Comparison of ENCODE assay signal across 8 cellular contexts in the genomic region with DNA sequence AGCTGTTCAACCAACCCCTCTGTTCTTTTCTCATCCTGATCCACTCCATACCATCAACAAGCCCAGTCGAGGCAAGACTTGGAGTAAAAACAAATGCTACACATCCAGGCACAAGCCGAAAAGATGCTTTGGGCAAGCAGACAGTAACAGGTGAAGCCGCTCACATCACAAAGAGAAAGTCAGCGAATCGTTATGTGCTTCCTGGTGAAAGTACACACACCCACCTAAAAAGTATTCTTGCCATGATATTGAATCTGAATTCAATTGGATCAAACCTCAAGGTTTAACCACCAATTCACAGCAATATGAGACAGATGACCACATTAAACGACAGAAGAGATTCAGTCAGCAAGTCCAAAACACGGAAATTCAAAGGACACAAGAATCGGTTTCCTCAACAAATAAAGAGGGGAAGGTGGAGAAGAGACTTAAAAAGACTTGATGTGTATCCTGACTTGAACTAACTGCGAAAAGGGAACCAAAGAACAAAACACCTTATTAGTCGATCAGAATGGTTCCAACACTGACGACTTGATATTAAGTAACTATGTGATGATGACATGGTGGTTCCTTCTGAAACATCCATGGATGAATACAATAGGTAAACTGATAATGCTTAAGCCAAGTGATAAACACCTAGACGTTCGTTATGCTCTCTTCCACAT. TPM values are rescaled to one million over a fixed set of nuclear protein-coding genes. Genes with fewer than 3 reads are reported as not detected.
A peak's percentile ranks its signal among the peaks of the same experiment; 100 is the strongest.
DNase-seq lines count a peak whose midpoint lies in the region; ATAC-seq, FAIRE-seq and TF ChIP-seq lines count a peak whose summit lies in the region.

No MANE protein-coding gene starts in this region.

- peaks cover 0 to 6% (median 0%) of the 10 kb centered on the region in 5 donors for H3K27me3 Mint-ChIP-seq in naive thymus-derived CD8-positive, alpha-beta T cell

- no peaks in the 10 kb centered on the region for H3K9me1 ChIP-seq in endothelial cell of umbilical vein (replicated peaks; ENCODE audit: control insufficient read depth, extremely low read depth, insufficient read depth, low read length)

- dilution Hi-C loops in endothelial cell of umbilical vein (cut with MboI; ENCODE audit: extremely low pct_ligation_motif_present, low sequenced_read_pairs): no loop called here

- H4K20me1 ChIP-seq in DND-41 (ENCODE audit: insufficient read depth, low read length): peaks cover 31% of the 10 kb centered on the region
- H4K20me1 ChIP-seq in endothelial cell of umbilical vein (replicated peaks; ENCODE audit: control insufficient read depth, extremely low read depth, insufficient read depth, low read length): no peaks in the 10 kb centered on the region

- POLR2A ChIA-PET in endothelial cell of umbilical vein (lab: Charles Lee): interaction anchor here (1.1 kb wide), 1 partner anchor 88 kb away, joined by 3 read pairs; no protein-coding TSS in a partner anchor
- POLR2A ChIA-PET in naive thymus-derived CD8-positive, alpha-beta T cell (lab: Charles Lee): interaction anchor here (0.8 to 3.5 kb wide), 17 partner anchors 10 to 1342 kb away, joined by 3 to 32 read pairs (median 5); a partner anchor contains a TSS

- no peak for FAIRE-seq in endothelial cell of umbilical vein (lab: Jason Lieb, UNC)

- H3K4me2 ChIP-seq in DND-41 (ENCODE audit: insufficient read depth, low read length): peak overlapping the region; percentile 90
- peak overlapping the region; percentile 98 for H3K4me2 ChIP-seq in endothelial cell of umbilical vein (ENCODE audit: insufficient read depth, low read length)

- intact Hi-C loops in endothelial cell of umbilical vein (cut with micrococcal nuclease): loop anchor here (1.0 to 2.0 kb wide), 4 partner anchors 33 to 1340 kb away; a partner anchor contains a TSS

- no peak for TF ChIP-seq POLR2A in endothelial cell of umbilical vein (IDR thresholded peaks at IDR 0.05; ENCODE audit: low read depth, low read length)

- peaks cover 17 to 52% (median 35%) of the 10 kb centered on the region in 4 donors for H3K4me1 Mint-ChIP-seq in naive thymus-derived CD8-positive, alpha-beta T cell

- ATAC-seq in DND-41 (ENCODE audit: insufficient read depth, low read depth): no peak
- ATAC-seq in HG02798 (IDR thresholded peaks at IDR 0.05; ENCODE audit: poor library complexity, unreplicated experiment): peak; percentile 16
- ATAC-seq in naive thymus-derived CD8-positive, alpha-beta T cell: peak; percentile 19 to 30

- H2AFZ ChIP-seq in DND-41 (ENCODE audit: low read depth, low read length) (peak overlapping the region; percentile 86), endothelial cell of umbilical vein (ENCODE audit: low read depth, low read length) (peak overlapping the region; percentile 74)

- H3K27ac ChIP-seq in DND-41 (ENCODE audit: low read length): peak overlapping the region; percentile 99
- H3K27ac ChIP-seq in VCaP: peak overlapping the region; percentile 96
- peak overlapping the region; percentile 90 for H3K27ac ChIP-seq in endothelial cell of umbilical vein (ENCODE audit: insufficient read depth, low read depth, low read length)

- H3K9ac ChIP-seq in DND-41 (ENCODE audit: low read depth, low read length) (peak overlapping the region; percentile 79), endothelial cell of umbilical vein (replicated peaks; ENCODE audit: extremely low read depth, insufficient read depth, low read length) (peak overlapping the region; percentile 96)

- peak overlapping the region; percentile 94 to 100 (median 99) for H3K27ac Mint-ChIP-seq in naive thymus-derived CD8-positive, alpha-beta T cell

- H3K79me2 ChIP-seq in DND-41 (ENCODE audit: insufficient read depth, low read length) (peaks cover 58% of the 10 kb centered on the region), endothelial cell of umbilical vein (ENCODE audit: control insufficient read depth, insufficient read depth, low read length) (peaks cover 38% of the 10 kb centered on the region)

- H3K27me3 ChIP-seq in DND-41 (ENCODE audit: insufficient read depth, low read length, poor library complexity): no peaks in the 10 kb centered on the region
- no peaks in the 10 kb centered on the region for H3K27me3 ChIP-seq in endothelial cell of umbilical vein (ENCODE audit: control insufficient read depth in 2 of 2, insufficient read depth in 2 of 2, low read length in 2 of 2)

- peaks cover 0 to 1% (median 0%) of the 10 kb centered on the region in 9 donors for H3K9me3 Mint-ChIP-seq in naive thymus-derived CD8-positive, alpha-beta T cell

- peak; percentile 17 for DNase-seq in DND-41
- peak; percentile 64 for DNase-seq in endothelial cell of umbilical vein (ENCODE audit: low read depth, low spot score)
- DNase-seq in naive thymus-derived CD8-positive, alpha-beta T cell: peak in 8 of 10 donors; percentile 10 to 57 (median 32)
- DNase-seq in dedifferentiated amniotic fluid mesenchymal stem cell (ENCODE audit: extremely low spot score): no peak
- DNase-seq in NCI-H1092 treated with DMSO at 0.1 percent for 48 hours (lab: John Stamatoyannopoulos, UW): no peak
- DNase-seq in GOT3 (lab: John Stamatoyannopoulos, UW): no peak

- no TSS peak for BruUV-seq in endothelial cell of umbilical vein (replicated peaks; lab: Mats Ljungman, UMichigan)

- TF ChIP-seq CTCF in DND-41 (IDR thresholded peaks at IDR 0.05; ENCODE audit: borderline replicate concordance, extremely low read depth, low read length, poor library complexity, severe bottlenecking) (no peak), VCaP (conservative IDR thresholded peaks at IDR 0.05) (no peak), endothelial cell of umbilical vein (IDR thresholded peaks at IDR 0.05; ENCODE audit: extremely low read depth in 1 of 2, insufficient read depth in 1 of 2, low read depth in 1 of 2, low read length in 2 of 2) (no peak)

- peaks cover 57% of the 10 kb centered on the region for H3K4me1 ChIP-seq in DND-41 (ENCODE audit: insufficient read depth, low read length)
- peaks cover 25% of the 10 kb centered on the region for H3K4me1 ChIP-seq in endothelial cell of umbilical vein (ENCODE audit: control insufficient read depth, extremely low read depth, insufficient read depth, low read length)

- H3K36me3 ChIP-seq in DND-41 (ENCODE audit: insufficient read depth, low read length): peaks cover 17% of the 10 kb centered on the region
- no peaks in the 10 kb centered on the region for H3K36me3 ChIP-seq in endothelial cell of umbilical vein (ENCODE audit: control insufficient read depth in 2 of 2, extremely low read depth in 1 of 2, insufficient read depth in 2 of 2, low read length in 2 of 2)

- H3K4me3 Mint-ChIP-seq in naive thymus-derived CD8-positive, alpha-beta T cell: peak overlapping the region; percentile 93 to 99 (median 96)

- H3K9me3 ChIP-seq in DND-41 (ENCODE audit: insufficient read depth, low read length, severe bottlenecking) (no peaks in the 10 kb centered on the region), endothelial cell of umbilical vein (replicated peaks; ENCODE audit: control insufficient read depth, insufficient read depth, low read length) (no peaks in the 10 kb centered on the region)

- H3K4me3 ChIP-seq in DND-41 (ENCODE audit: low read depth in 1 of 2, low read length in 2 of 2) (peak overlapping the region; percentile 87 to 88), endothelial cell of umbilical vein (replicated peaks in 1 of 3; ENCODE audit: insufficient read depth in 1 of 3, low read depth in 1 of 3, low read length in 3 of 3) (peak overlapping the region; percentile 28 to 97 (median 86))

- H3K36me3 Mint-ChIP-seq in naive thymus-derived CD8-positive, alpha-beta T cell: peaks cover 0 to 17% (median 2%) of the 10 kb centered on the region in 3 donors

- CTCF ChIA-PET in endothelial cell of umbilical vein (lab: Charles Lee): interaction anchor here (0.7 to 1.6 kb wide), 4 partner anchors 9 to 149 kb away, joined by 3 to 7 read pairs (median 4); no protein-coding TSS in a partner anchor

TF ChIP-seq in endothelial cell of umbilical vein, 7 proteins besides CTCF, POLR2A, EP300 and RAD21:
- TF ChIP-seq POLR2AphosphoS5 (IDR thresholded peaks at IDR 0.05; ENCODE audit: insufficient read depth, low read depth, low read length): no peak
- TF ChIP-seq, protein P1, sequence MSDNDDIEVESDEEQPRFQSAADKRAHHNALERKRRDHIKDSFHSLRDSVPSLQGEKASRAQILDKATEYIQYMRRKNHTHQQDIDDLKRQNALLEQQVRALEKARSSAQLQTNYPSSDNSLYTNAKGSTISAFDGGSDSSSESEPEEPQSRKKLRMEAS (IDR thresholded peaks at IDR 0.05; ENCODE audit: insufficient read depth, insufficient read length): no peak
- TF ChIP-seq FOS (IDR thresholded peaks at IDR 0.05; ENCODE audit: borderline replicate concordance, insufficient read depth, low read length): no peak
- TF ChIP-seq EZH2 (IDR thresholded peaks at IDR 0.05; ENCODE audit: borderline replicate concordance, low read depth, low read length, severe bottlenecking): no peak
- no peak for TF ChIP-seq MYC (IDR thresholded peaks at IDR 0.05; ENCODE audit: low read depth, low read length)
- no peak for TF ChIP-seq GATA2 (IDR thresholded peaks at IDR 0.05; ENCODE audit: insufficient read depth, insufficient read length, low read depth, low read length)
- no peak for TF ChIP-seq JUN (IDR thresholded peaks at IDR 0.05; ENCODE audit: borderline replicate concordance, insufficient read depth, insufficient read length, low read depth)

RNA-seq across cellular contexts. Expression of a gene that starts 1.1 kb away (rescaled TPM):
- total RNA-seq in endothelial cell of umbilical vein: 8.8 and 13.8 TPM in 2 replicates
- 8.7 and 9.4 TPM in 2 replicates for polyA plus RNA-seq in endothelial cell of umbilical vein
- polyA plus RNA-seq in endothelial cell of umbilical vein (2011; cell fraction: cytosol; rRNA removed): 10.8 and 10.9 TPM in 2 replicates
- 27.0 and 44.9 TPM in 2 replicates for polyA plus RNA-seq in endothelial cell of umbilical vein (2011; cell fraction: nucleus; rRNA removed)
- 8.1 and 9.0 TPM in 2 replicates for polyA plus RNA-seq in endothelial cell of umbilical vein (2012)
- 4.4 and 7.6 TPM in 2 replicates for polyA minus RNA-seq in endothelial cell of umbilical vein
- polyA minus RNA-seq in endothelial cell of umbilical vein (2011; cell fraction: cytosol; rRNA and poly(A)+ RNA removed): 9.1 TPM
- polyA minus RNA-seq in endothelial cell of umbilical vein (2011; cell fraction: nucleus; rRNA and poly(A)+ RNA removed): 36.7 and 41.1 TPM in 2 replicates
- 10 to 100 TPM; 65.7 to 66.5 TPM for total RNA-seq in naive thymus-derived CD8-positive, alpha-beta T cell
- 10 to 100 TPM; 21.9 to 37.0 (median 31.0) TPM for polyA plus RNA-seq in naive thymus-derived CD8-positive, alpha-beta T cell

Comparison
In these comparisons a context has a peak if more than half of its experiments do, and no peak if none do; other contexts are left out.
1. DNase-seq: peak in DND-41 (single experiment), endothelial cell of umbilical vein (single experiment) and naive thymus-derived CD8-positive, alpha-beta T cell (8 of 10); none in dedifferentiated amniotic fluid mesenchymal stem cell (single experiment), NCI-H1092 treated with DMSO at 0.1 percent for 48 hours (single experiment) and GOT3 (single experiment).
2. Peak in every context shown above with its lines, with median percentiles within 50 percentile points of each other: H3K27ac ChIP-seq.